ENCODE assay signal across 20 cellular contexts in genomic region chr6:20998748-20999448, GRCh38.
DNase-seq lines count a peak whose midpoint lies in the region; ATAC-seq, FAIRE-seq and TF ChIP-seq lines count a peak whose summit lies in the region.
"Had no signal": no experiment of that assay in that cellular context is flagged by ENCODE, and none has a peak within 500 bp of the region (broad histone marks: within the 10 kb centered on the region; RNA-seq: fewer than 3 reads in every experiment).

No MANE protein-coding gene starts in this region.

- no peak for TF ChIP-seq CTCF in GM13977 (IDR thresholded peaks at IDR 0.05; ENCODE audit: extremely low read depth, insufficient read depth, missing control alignments)
- no peak for TF ChIP-seq CTCF in HCT116 (IDR thresholded peaks at IDR 0.05 in 2 of 3, conservative IDR thresholded peaks at IDR 0.05 in 1 of 3; ENCODE audit: borderline replicate concordance in 1 of 3, insufficient read depth in 1 of 3, low read depth in 2 of 3, low read length in 2 of 3)
- no peak for TF ChIP-seq CTCF in activated B cell treated with CpG ODN at 0.5 μM for 24 hours (IDR thresholded peaks at IDR 0.05)

- peaks cover 30% of the 10 kb centered on the region for H3K4me1 Mint-ChIP-seq in activated B cell treated with CpG ODN at 0.5 μM for 24 hours
- peaks cover 11 to 35% of the 10 kb centered on the region in 2 donors for H3K4me1 Mint-ChIP-seq in stimulated activated naive B cell treated with anti-CD40 and anti-IgM and Interleukin-4, amounts not matched to agents 10 μg/mL and 1 μg/mL and 100 μg/mL, for 72 hours
- H3K4me1 Mint-ChIP-seq: T-cell had no signal

- H3K27me3 Mint-ChIP-seq in activated B cell treated with CpG ODN at 0.5 μM for 24 hours = no peaks in the 10 kb centered on the region
- no peaks in the 10 kb centered on the region for H3K27me3 Mint-ChIP-seq in stimulated activated naive B cell treated with anti-CD40 and anti-IgM and Interleukin-4, amounts not matched to agents 10 μg/mL and 1 μg/mL and 100 μg/mL, for 72 hours
- H3K27me3 Mint-ChIP-seq: T-cell had no signal

- H3K36me3 Mint-ChIP-seq in activated B cell treated with CpG ODN at 0.5 μM for 24 hours (ENCODE audit: low read depth) = peaks cover 32% of the 10 kb centered on the region
- H3K36me3 Mint-ChIP-seq in stimulated activated naive B cell treated with anti-CD40 and anti-IgM and Interleukin-4, amounts not matched to agents 10 μg/mL and 1 μg/mL and 100 μg/mL, for 72 hours = peaks cover 34 to 40% of the 10 kb centered on the region in 2 donors

- no peaks in the 10 kb centered on the region for H3K27me3 ChIP-seq in HCT116 (ENCODE audit: insufficient read depth, low read length)

- DNase-seq in GM13977 (ENCODE audit: low spot score) (peak; percentile 18), HCT116 (ENCODE audit: low read depth, low spot score) (no peak), activated B cell treated with CpG ODN at 0.5 μM for 24 hours (no peak), GM12891 (ENCODE audit: insufficient read length, low spot score) (no peak), NCI-H2196 treated with DMSO at 0.1 percent for 48 hours (lab: John Stamatoyannopoulos, UW; ENCODE audit: unreplicated experiment) (no peak), NCI-H2227 (lab: John Stamatoyannopoulos, UW; ENCODE audit: unreplicated experiment) (no peak)
- DNase-seq in stimulated activated naive B cell treated with anti-CD40 and anti-IgM and Interleukin-4, amounts not matched to agents 10 μg/mL and 1 μg/mL and 100 μg/mL, for 72 hours = no peak
- DNase-seq: ACHN, Caco-2, DMS153, KG1, NCI-H1417 treated with DMSO at 0.1 percent for 48 hours, NCI-H1930, NCI-H2171, NCI-H774, T-cell had no signal

- TF ChIP-seq RAD21 in HCT116 (IDR thresholded peaks at IDR 0.05; ENCODE audit: low read depth) = no peak

- no peak overlapping the region for H3K9ac ChIP-seq in HCT116 (ENCODE audit: low read length)

- H4K20me1 ChIP-seq in HCT116 (ENCODE audit: insufficient read depth) = no peaks in the 10 kb centered on the region

- in situ Hi-C loops in GM13977 (cut with MboI; ENCODE audit: low pct_unique_long_range_greater_than_20kb, low sequenced_read_pairs, unreplicated experiment) = no loop called here

- no peak overlapping the region for H3K4me3 Mint-ChIP-seq in activated B cell treated with CpG ODN at 0.5 μM for 24 hours
- H3K4me3 Mint-ChIP-seq in stimulated activated naive B cell treated with anti-CD40 and anti-IgM and Interleukin-4, amounts not matched to agents 10 μg/mL and 1 μg/mL and 100 μg/mL, for 72 hours = no peak overlapping the region
- H3K4me3 Mint-ChIP-seq: T-cell had no signal

- no peak overlapping the region for H2AFZ ChIP-seq in HCT116 (ENCODE audit: low read depth, low read length, poor library complexity, severe bottlenecking)

- no peaks in the 10 kb centered on the region for H3K9me2 ChIP-seq in HCT116 (ENCODE audit: insufficient read depth)

- H3K9me3 ChIP-seq in HCT116 (ENCODE audit: control insufficient read depth in 1 of 2, insufficient read depth in 1 of 2, low read depth in 1 of 2, low read length in 2 of 2) = no peaks in the 10 kb centered on the region
- H3K9me3 ChIP-seq: Caco-2 had no signal

- peak overlapping the region; percentile 49 for H3K4me2 ChIP-seq in HCT116 (ENCODE audit: low read length)

- RAD21 ChIA-PET in HCT116 (lab: Charles Lee; ENCODE audit: low non-redundant PET in 1 of 2, low total read pairs in 2 of 2, uncharacterized antibody in 2 of 2, unreplicated experiment in 2 of 2) = no interaction called here

- ATAC-seq in HCT116 = no peak
- ATAC-seq in activated B cell treated with CpG ODN at 0.5 μM for 24 hours (ENCODE audit: low read depth) = peak; percentile 54
- ATAC-seq in stimulated activated naive B cell treated with anti-CD40 and anti-IgM and Interleukin-4, amounts not matched to agents 10 μg/mL and 1 μg/mL and 100 μg/mL, for 72 hours (replicated peaks) = peak; percentile 68 to 93
- ATAC-seq: HepG2, Panc1, T-cell had no signal

- peaks cover 4% of the 10 kb centered on the region for H3K9me3 Mint-ChIP-seq in activated B cell treated with CpG ODN at 0.5 μM for 24 hours
- H3K9me3 Mint-ChIP-seq in stimulated activated naive B cell treated with anti-CD40 and anti-IgM and Interleukin-4, amounts not matched to agents 10 μg/mL and 1 μg/mL and 100 μg/mL, for 72 hours = peaks cover 3 to 5% of the 10 kb centered on the region in 2 donors

- TF ChIP-seq POLR2A in HCT116 (IDR thresholded peaks at IDR 0.05; ENCODE audit: borderline replicate concordance, extremely low read depth, insufficient read depth, insufficient read length) (no peak), GM12891 (IDR thresholded peaks at IDR 0.05; ENCODE audit: low read depth, low read length) (no peak)

- intact Hi-C loops in HCT116 (cut with micrococcal nuclease) = no loop called here
- intact Hi-C loops in activated B cell treated with CpG ODN at 0.5 μM for 24 hours (cut with micrococcal nuclease) = no loop called here

- no peaks in the 10 kb centered on the region for H3K36me3 ChIP-seq in HCT116 (ENCODE audit: control insufficient read depth in 1 of 2, insufficient read depth in 2 of 2, low read length in 2 of 2)

- FAIRE-seq in GM12891 (lab: Jason Lieb, UNC) = no peak
- FAIRE-seq: H54, HepG2 had no signal

- H3K27ac Mint-ChIP-seq in activated B cell treated with CpG ODN at 0.5 μM for 24 hours = no peak overlapping the region
- peak overlapping the region; percentile 14 for H3K27ac Mint-ChIP-seq in stimulated activated naive B cell treated with anti-CD40 and anti-IgM and Interleukin-4, amounts not matched to agents 10 μg/mL and 1 μg/mL and 100 μg/mL, for 72 hours
- H3K27ac Mint-ChIP-seq: T-cell had no signal

- peak overlapping the region; percentile 85; the same call in 1 of the 2 replicates for H3K27ac ChIP-seq in HCT116 (ENCODE audit: low read depth, low read length)
- H3K27ac ChIP-seq: SK-N-MC had no signal

- CTCF ChIA-PET in HCT116 (lab: Charles Lee) (no interaction called here), activated B cell treated with CpG ODN at 0.5 μM for 24 hours (lab: Charles Lee) (no interaction called here)

- POLR2A ChIA-PET in HCT116 (lab: Charles Lee) (interaction anchor here (0.6 to 2.2 kb wide), 2 partner anchors 112 to 364 kb away, joined by 3 to 4 read pairs; no protein-coding TSS in a partner anchor), activated B cell treated with CpG ODN at 0.5 μM for 24 hours (lab: Charles Lee) (interaction anchor here (0.7 kb wide), 2 partner anchors 11 to 599 kb away, joined by 3 to 4 read pairs; no protein-coding TSS in a partner anchor)

- H3K4me3 ChIP-seq in HCT116 (replicated peaks in 1 of 2; ENCODE audit: low read depth in 1 of 2, low read length in 2 of 2) = no peak overlapping the region
- H3K4me3 ChIP-seq: SK-N-MC had no signal

- H3K79me2 ChIP-seq in HCT116 (ENCODE audit: insufficient read depth, low read length) = no peaks in the 10 kb centered on the region

- BruUV-seq in HCT116 (replicated peaks; lab: Mats Ljungman, UMichigan) = no TSS peak

- peaks cover 66 to 69% of the 10 kb centered on the region in 2 experiments for H3K4me1 ChIP-seq in HCT116 (ENCODE audit: control insufficient read depth in 1 of 2, insufficient read depth in 2 of 2, low read length in 2 of 2)

TF ChIP-seq in HCT116, 20 proteins besides CTCF, POLR2A, EP300 and RAD21:
- TF ChIP-seq CBX3 (IDR thresholded peaks at IDR 0.05; ENCODE audit: low read depth) = 0 out of 2 replicates have a peak, but pooled peaks have one; percentile 11
- TF ChIP-seq SIN3A (IDR thresholded peaks at IDR 0.05; ENCODE audit: low read depth) = no peak
- TF ChIP-seq SRF (IDR thresholded peaks at IDR 0.05; ENCODE audit: low read depth) = no peak
TF ChIP-seq in HCT116: peak in this region for 1.

TF ChIP-seq in GM12891, 5 proteins besides CTCF, POLR2A, EP300 and RAD21:
- no peak for TF ChIP-seq PAX5 (IDR thresholded peaks at IDR 0.05; ENCODE audit: insufficient read depth, low read length, severe bottlenecking)
